13 cellular contexts compared by ENCODE assay signal in the genomic region with DNA sequence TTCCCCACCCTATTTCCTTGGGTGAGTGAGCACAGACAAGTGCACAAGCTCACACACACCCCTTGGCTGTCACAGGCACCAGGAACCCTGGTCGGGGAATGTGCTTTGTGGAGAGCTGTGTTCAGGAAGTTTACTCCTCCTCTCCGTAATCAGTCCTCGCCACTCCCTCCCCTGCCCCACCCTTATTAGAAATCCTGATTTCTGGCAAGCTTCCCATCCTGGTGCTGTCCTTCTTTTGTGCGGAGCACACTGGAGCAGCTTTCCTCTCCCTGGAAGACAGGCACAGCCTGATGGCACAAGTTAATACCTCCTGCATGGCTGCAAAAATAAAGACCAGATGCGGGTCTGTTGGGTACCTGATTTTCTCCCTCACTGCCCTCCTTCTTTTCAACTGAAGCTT. TPM values are rescaled to one million over a fixed set of nuclear protein-coding genes. Genes with fewer than 3 reads are reported as not detected.
A peak's percentile ranks its signal among the peaks of the same experiment; 100 is the strongest.
DNase-seq lines count a peak whose midpoint lies in the region; ATAC-seq, FAIRE-seq and TF ChIP-seq lines count a peak whose summit lies in the region.
"Had no signal": no experiment of that assay in that cellular context is flagged by ENCODE, and none has a peak within 500 bp of the region (broad histone marks: within the 10 kb centered on the region; RNA-seq: fewer than 3 reads in every experiment).

No MANE protein-coding gene starts in this region.

- ATAC-seq in left cardiac atrium, result peak; percentile 61 to 76
- ATAC-seq in left ventricle myocardium superior, result no peak
- peak; percentile 88 for ATAC-seq in upper lobe of right lung
- ATAC-seq in HG02840 (IDR thresholded peaks at IDR 0.05; ENCODE audit: low FRiP score, unreplicated experiment), result no peak

- H3K36me3 ChIP-seq in upper lobe of right lung, result no peaks in the 10 kb centered on the region
- H3K36me3 ChIP-seq: adrenal gland had no signal

- no peak for DNase-seq in left cardiac atrium
- no peak for DNase-seq in left ventricle myocardium superior
- DNase-seq in amniotic epithelial cell (ENCODE audit: low read depth), result peak; percentile 12
- DNase-seq in iris pigment epithelial cell (ENCODE audit: low read depth), result peak; percentile 36
- no peak for DNase-seq in upper lobe of right lung
- DNase-seq in DMS 273 treated with DMSO at 0.1 percent for 48 hours (lab: John Stamatoyannopoulos, UW), result no peak
- no peak for DNase-seq in D721Med (ENCODE audit: insufficient read length, low spot score)
- DNase-seq: HCEC 1CT; NCI-H1930; stimulated activated CD8-positive, alpha-beta memory T cell treated with anti-CD3 and anti-CD28 coated beads, Interleukin-4, amount 100 ng/mL, for 48 hours had no signal

- H3K27ac ChIP-seq in upper lobe of right lung, result no peak overlapping the region
- H3K27ac ChIP-seq: adrenal gland had no signal

- H3K27me3 ChIP-seq in upper lobe of right lung, result no peaks in the 10 kb centered on the region
- H3K27me3 ChIP-seq: adrenal gland had no signal

- intact Hi-C loops in left cardiac atrium (cut with DNase I), result no loop called here
- intact Hi-C loops in left ventricle myocardium superior (cut with micrococcal nuclease), result no loop called here
- intact Hi-C loops in upper lobe of right lung (cut with DNase I), result no loop called here

- H3K4me1 ChIP-seq in upper lobe of right lung, result no peaks in the 10 kb centered on the region
- H3K4me1 ChIP-seq: adrenal gland had no signal

- TF ChIP-seq CTCF in upper lobe of right lung (IDR thresholded peaks at IDR 0.05), result no peak
- TF ChIP-seq CTCF in D721Med (IDR thresholded peaks at IDR 0.05; ENCODE audit: insufficient read depth, missing control alignments), result no peak

- FAIRE-seq in D721Med (lab: Jason Lieb, UNC), result no peak

- H3K4me3 ChIP-seq in upper lobe of right lung, result no peak overlapping the region
- H3K4me3 ChIP-seq: adrenal gland had no signal

- H3K9me3 ChIP-seq in upper lobe of right lung, result peaks cover 7% of the 10 kb centered on the region
- H3K9me3 ChIP-seq: adrenal gland had no signal

RNA-seq across cellular contexts. Expression of a gene that starts 55.2 kb away (rescaled TPM):
- 1 to 10 TPM; 3.9 to 8.3 TPM for total RNA-seq in left cardiac atrium
- total RNA-seq in left ventricle myocardium superior, result 3.3 TPM
- 6.4 TPM for total RNA-seq in upper lobe of right lung
- total RNA-seq: RPMI7951 had no signal

Comparison
In these comparisons a context has a peak if more than half of its experiments do, and no peak if none do; other contexts are left out.
1. ATAC-seq: peak in left cardiac atrium (2 of 2) and upper lobe of right lung (single experiment); none in left ventricle myocardium superior (single experiment) and HG02840 (single experiment).
2. DNase-seq: peak in amniotic epithelial cell (single experiment) and iris pigment epithelial cell (single experiment); none in left cardiac atrium (single experiment), left ventricle myocardium superior (single experiment), upper lobe of right lung (single experiment), DMS 273 treated with DMSO at 0.1 percent for 48 hours (single experiment) and D721Med (single experiment).